22 cellular contexts compared by ENCODE assay signal in the genomic region with DNA sequence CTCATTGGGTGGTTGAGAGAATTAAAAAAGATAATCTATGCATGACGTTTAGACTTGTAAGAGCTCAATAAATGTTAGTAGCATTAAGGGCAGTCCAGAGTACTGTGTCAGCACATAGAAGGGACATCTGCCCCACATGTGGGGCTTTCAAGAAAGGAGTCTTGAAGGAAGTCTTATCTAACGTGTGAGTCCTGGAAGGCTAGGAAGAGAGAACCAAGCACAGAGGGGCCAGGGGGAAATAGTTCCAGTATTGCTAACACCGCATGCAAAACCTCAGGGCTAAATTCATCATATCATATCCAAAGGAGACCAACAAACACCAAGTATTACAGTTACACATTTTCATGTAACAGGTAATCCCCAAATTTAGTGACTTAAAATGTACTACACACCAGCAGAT.
DNase-seq lines count a peak whose midpoint lies in the region; ATAC-seq and TF ChIP-seq lines count a peak whose summit lies in the region.
"Had no signal": no experiment of that assay in that cellular context is flagged by ENCODE, and none has a peak within 500 bp of the region (broad histone marks: within the 10 kb centered on the region; RNA-seq: fewer than 3 reads in every experiment).

No MANE protein-coding gene starts in this region.

- H3K4me2 ChIP-seq in PC-3 (ENCODE audit: low read length), result peak overlapping the region; percentile 46; the same call in 1 of the 2 replicates
- H3K4me2 ChIP-seq: GM23338 had no signal

- H3K9me2 ChIP-seq in PC-3 (replicated peaks; ENCODE audit: low read length), result no peaks in the 10 kb centered on the region

- H2AFZ ChIP-seq in PC-3 (ENCODE audit: low read length), result peak overlapping the region; percentile 42
- H2AFZ ChIP-seq: GM23338 had no signal

- no peak for ATAC-seq in activated CD8-positive, alpha-beta T cell treated with anti-CD3 and anti-CD28 coated beads for 36 hours
- no peak for ATAC-seq in activated CD8-positive, alpha-beta T cell treated with anti-CD3 and anti-CD28 coated beads, Interleukin-2, amount 10 ng/mL, durations not matched to agents 7 days and 5 days
- ATAC-seq in PC-3 (no peak), foreskin keratinocyte (no peak), HG03521 (IDR thresholded peaks at IDR 0.05; ENCODE audit: unreplicated experiment) (no peak), GM19328 (IDR thresholded peaks at IDR 0.05; ENCODE audit: unreplicated experiment) (no peak), GM18511 (IDR thresholded peaks at IDR 0.05; ENCODE audit: unreplicated experiment) (no peak)
- ATAC-seq: GM23338 had no signal

- no peak overlapping the region for H3K4me3 Mint-ChIP-seq in activated CD8-positive, alpha-beta T cell treated with anti-CD3 and anti-CD28 coated beads for 36 hours
- H3K4me3 Mint-ChIP-seq in activated CD8-positive, alpha-beta T cell treated with anti-CD3 and anti-CD28 coated beads, Interleukin-2, amount 10 ng/mL, durations not matched to agents 7 days and 5 days, result no peak overlapping the region
- H3K4me3 Mint-ChIP-seq: activated CD4-positive, alpha-beta T cell treated with anti-CD3 and anti-CD28 coated beads, Interleukin-2, amount 10 ng/mL, durations not matched to agents 7 days and 5 days; GM23338 had no signal

- CTCF ChIA-PET in activated CD8-positive, alpha-beta T cell treated with anti-CD3 and anti-CD28 coated beads for 36 hours (lab: Charles Lee), result interaction anchor here (1.7 kb wide), 1 partner anchor 70 kb away, joined by 5 read pairs; no protein-coding TSS in a partner anchor
- CTCF ChIA-PET in activated CD8-positive, alpha-beta T cell treated with anti-CD3 and anti-CD28 coated beads, Interleukin-2, amount 10 ng/mL, durations not matched to agents 7 days and 5 days (lab: Charles Lee), result no interaction called here
- CTCF ChIA-PET in PC-3 (lab: Charles Lee), result no interaction called here

- no TSS peak for BruUV-seq in PC-3 (replicated peaks; lab: Mats Ljungman, UMichigan)

- H3K9me3 Mint-ChIP-seq in activated CD8-positive, alpha-beta T cell treated with anti-CD3 and anti-CD28 coated beads for 36 hours, result no peaks in the 10 kb centered on the region
- H3K9me3 Mint-ChIP-seq in activated CD8-positive, alpha-beta T cell treated with anti-CD3 and anti-CD28 coated beads, Interleukin-2, amount 10 ng/mL, durations not matched to agents 7 days and 5 days (ENCODE audit: insufficient read depth), result no peaks in the 10 kb centered on the region
- H3K9me3 Mint-ChIP-seq: GM23338 had no signal

- peaks cover 75% of the 10 kb centered on the region for H3K4me1 Mint-ChIP-seq in activated CD8-positive, alpha-beta T cell treated with anti-CD3 and anti-CD28 coated beads for 36 hours (ENCODE audit: low read depth)
- peaks cover 59% of the 10 kb centered on the region for H3K4me1 Mint-ChIP-seq in activated CD8-positive, alpha-beta T cell treated with anti-CD3 and anti-CD28 coated beads, Interleukin-2, amount 10 ng/mL, durations not matched to agents 7 days and 5 days (ENCODE audit: low read depth)

- no peak for TF ChIP-seq CTCF in activated CD8-positive, alpha-beta T cell treated with anti-CD3 and anti-CD28 coated beads for 36 hours (IDR thresholded peaks at IDR 0.05)
- no peak for TF ChIP-seq CTCF in PC-3 (conservative IDR thresholded peaks at IDR 0.05; ENCODE audit: low read depth, low read length)
- TF ChIP-seq CTCF in foreskin keratinocyte (conservative IDR thresholded peaks at IDR 0.05), result no peak
- no peak for TF ChIP-seq CTCF in spleen (IDR thresholded peaks at IDR 0.05 in 8 of 11, conservative IDR thresholded peaks at IDR 0.05 in 3 of 11)

- H3K27me3 ChIP-seq in PC-3 (ENCODE audit: low read length) (peaks cover 2% of the 10 kb centered on the region; the same call in 1 of the 2 replicates), foreskin keratinocyte (no peaks in the 10 kb centered on the region), spleen (replicated peaks in 1 of 7) (no peaks in the 10 kb centered on the region)
- H3K27me3 ChIP-seq: BE2C, upper lobe of right lung had no signal

- DNase-seq in activated CD8-positive, alpha-beta T cell treated with anti-CD3 and anti-CD28 coated beads for 36 hours, result no peak
- no peak for DNase-seq in activated CD8-positive, alpha-beta T cell treated with anti-CD3 and anti-CD28 coated beads, Interleukin-2, amount 10 ng/mL, durations not matched to agents 7 days and 5 days
- no peak for DNase-seq in PC-3
- DNase-seq in foreskin keratinocyte, result no peak
- DNase-seq in spleen, result no peak
- DNase-seq: activated CD4-positive, alpha-beta T cell treated with anti-CD3 and anti-CD28 coated beads, Interleukin-2, amount 10 ng/mL, durations not matched to agents 7 days and 5 days; activated CD8-positive, alpha-beta memory T cell treated with anti-CD3 and anti-CD28 coated beads, Interleukin-2, amount 50 U/mL, for 48 hours; Caco-2; NCI-H1105; NCI-H2029 treated with DMSO at 0.1 percent for 48 hours; NCI-H446; NK-92 treated with Interleukin-12 subunit alpha and Interleukin-12 subunit beta, amount 100 ng/mL, for 24 hours; occipital lobe; stimulated activated CD4-positive, alpha-beta T cell treated with anti-CD3 and anti-CD28 coated beads, Interleukin-12 subunit alpha, Interleukin-12 subunit beta, amount 100 ng/mL, for 4 hours; upper lobe of right lung had no signal

- H3K4me3 ChIP-seq in PC-3 (ENCODE audit: low read length), result no peak overlapping the region
- H3K4me3 ChIP-seq in spleen, result no peak overlapping the region
- H3K4me3 ChIP-seq: GM23338, lung, SK-N-MC, upper lobe of right lung had no signal

- H3F3A ChIP-seq in PC-3 (ENCODE audit: low read length, unreplicated experiment), result no peaks in the 10 kb centered on the region

- intact Hi-C loops in activated CD8-positive, alpha-beta T cell treated with anti-CD3 and anti-CD28 coated beads for 36 hours (cut with micrococcal nuclease), result loop anchor here (5.0 kb wide), 1 partner anchor 66 kb away; no protein-coding TSS in a partner anchor
- intact Hi-C loops in PC-3 (cut with micrococcal nuclease), result no loop called here
- intact Hi-C loops in spleen (cut with DNase I; ENCODE audit: low total_unique reads), result no loop called here

- no peaks in the 10 kb centered on the region for H3K79me2 ChIP-seq in PC-3 (ENCODE audit: low read length)

- H3K9ac ChIP-seq in PC-3 (ENCODE audit: low read length), result no peak overlapping the region

- H3K9me3 ChIP-seq in PC-3 (ENCODE audit: low read length), result no peaks in the 10 kb centered on the region
- H3K9me3 ChIP-seq in spleen, result no peaks in the 10 kb centered on the region
- H3K9me3 ChIP-seq: BE2C, Caco-2, upper lobe of right lung had no signal

- H3K27ac ChIP-seq in PC-3 (ENCODE audit: low read length) (peak overlapping the region; percentile 83), foreskin keratinocyte (peak overlapping the region; percentile 85), spleen (peak overlapping the region in 5 of 8 donors; percentile 43 to 91 (median 81))
- H3K27ac ChIP-seq: SK-N-MC, upper lobe of right lung had no signal

- H3K36me3 ChIP-seq in PC-3 (ENCODE audit: low read depth, low read length) (no peaks in the 10 kb centered on the region), spleen (peaks cover 0 to 63% (median 2%) of the 10 kb centered on the region in 6 donors)
- H3K36me3 ChIP-seq: BE2C, upper lobe of right lung had no signal

- H3K27ac Mint-ChIP-seq in activated CD8-positive, alpha-beta T cell treated with anti-CD3 and anti-CD28 coated beads for 36 hours, result peak overlapping the region; percentile 79
- H3K27ac Mint-ChIP-seq in activated CD8-positive, alpha-beta T cell treated with anti-CD3 and anti-CD28 coated beads, Interleukin-2, amount 10 ng/mL, durations not matched to agents 7 days and 5 days, result no peak overlapping the region
- H3K27ac Mint-ChIP-seq: GM23338 had no signal

- H3K4me1 ChIP-seq in PC-3 (ENCODE audit: insufficient read depth, low read length), result peaks cover 50% of the 10 kb centered on the region
- H3K4me1 ChIP-seq in foreskin keratinocyte, result peaks cover 34% of the 10 kb centered on the region
- peaks cover 0 to 42% (median 3%) of the 10 kb centered on the region in 6 donors for H3K4me1 ChIP-seq in spleen
- H3K4me1 ChIP-seq: Caco-2 had no signal

- no peak for TF ChIP-seq POLR2A in spleen (IDR thresholded peaks at IDR 0.05)

- POLR2A ChIA-PET in activated CD8-positive, alpha-beta T cell treated with anti-CD3 and anti-CD28 coated beads for 36 hours (lab: Charles Lee), result interaction anchor here (1.1 kb wide), 1 partner anchor 17 kb away, joined by 3 read pairs; no protein-coding TSS in a partner anchor
- POLR2A ChIA-PET in activated CD8-positive, alpha-beta T cell treated with anti-CD3 and anti-CD28 coated beads, Interleukin-2, amount 10 ng/mL, durations not matched to agents 7 days and 5 days (lab: Charles Lee), result interaction anchor here (0.6 kb wide), 1 partner anchor 165 kb away, joined by 4 read pairs; no protein-coding TSS in a partner anchor
- POLR2A ChIA-PET in PC-3 (lab: Charles Lee; ENCODE audit: unreplicated experiment), result interaction anchor here (0.6 kb wide), 1 partner anchor 57 kb away, joined by 7 read pairs; no protein-coding TSS in a partner anchor

- H3K27me3 Mint-ChIP-seq in activated CD8-positive, alpha-beta T cell treated with anti-CD3 and anti-CD28 coated beads for 36 hours, result no peaks in the 10 kb centered on the region
- no peaks in the 10 kb centered on the region for H3K27me3 Mint-ChIP-seq in activated CD8-positive, alpha-beta T cell treated with anti-CD3 and anti-CD28 coated beads, Interleukin-2, amount 10 ng/mL, durations not matched to agents 7 days and 5 days (ENCODE audit: low read depth)
- H3K27me3 Mint-ChIP-seq: activated CD4-positive, alpha-beta T cell treated with anti-CD3 and anti-CD28 coated beads, Interleukin-2, amount 10 ng/mL, durations not matched to agents 7 days and 5 days had no signal

- 33 to 87% (median 59%) methylated on average over 3 of the region's 3 CpGs for WGBS in spleen, 5 donors

- H3K36me3 Mint-ChIP-seq in activated CD8-positive, alpha-beta T cell treated with anti-CD3 and anti-CD28 coated beads for 36 hours (ENCODE audit: low read depth), result peaks cover 16% of the 10 kb centered on the region
- peaks cover 5% of the 10 kb centered on the region for H3K36me3 Mint-ChIP-seq in activated CD8-positive, alpha-beta T cell treated with anti-CD3 and anti-CD28 coated beads, Interleukin-2, amount 10 ng/mL, durations not matched to agents 7 days and 5 days (ENCODE audit: low read depth)

- H4K20me1 ChIP-seq in PC-3 (ENCODE audit: low read length), result no peaks in the 10 kb centered on the region
